ENCODE assay signal across 34 cellular contexts in the genomic region with DNA sequence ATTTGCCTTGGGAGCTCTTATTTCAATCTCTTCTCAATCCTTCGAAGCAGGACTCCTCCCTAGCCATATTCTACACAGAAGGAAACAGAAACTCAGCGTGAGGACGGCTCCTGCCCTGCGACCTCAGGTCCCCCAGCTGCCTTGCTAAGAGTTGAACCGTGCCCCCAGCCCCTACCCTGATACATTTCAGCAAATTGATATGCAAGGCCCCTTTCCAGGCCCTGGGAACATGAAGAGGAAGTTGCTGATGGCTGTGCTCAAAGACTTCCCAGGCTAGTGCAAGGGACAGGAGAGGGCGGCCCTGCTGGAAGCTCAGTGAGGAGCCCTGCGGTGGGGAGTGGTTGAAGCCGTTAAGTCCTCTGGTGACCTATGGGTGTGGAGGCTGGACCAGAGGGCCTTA.
"Had no signal": no experiment of that assay in that cellular context is flagged by ENCODE, and none has a peak within 500 bp of the region (broad histone marks: within the 10 kb centered on the region; RNA-seq: fewer than 3 reads in every experiment).

No MANE protein-coding gene starts in this region.

- H3K27ac Mint-ChIP-seq: activated CD4-positive, alpha-beta T cell treated with anti-CD3 and anti-CD28 coated beads, Interleukin-2, amount 10 ng/mL, durations not matched to agents 24 days and 14 days; activated CD8-positive, alpha-beta T cell treated with anti-CD3 and anti-CD28 coated beads for 36 hours; activated naive CD8-positive, alpha-beta T cell treated with anti-CD3 and anti-CD28 coated beads for 36 hours; T-cell; T-helper 17 cell had no signal

- H3K27ac ChIP-seq: brain microvascular endothelial cell, Peyer's patch, SJSA1, WERI-Rb-1 had no signal

- DNase-seq: activated CD4-positive, alpha-beta T cell treated with anti-CD3 and anti-CD28 coated beads, Interleukin-2, amount 10 ng/mL, durations not matched to agents 24 days and 14 days; activated CD4-positive, alpha-beta T cell treated with anti-CD3 and anti-CD28 coated beads, Interleukin-2, amount 50 U/mL, for 4 hours; activated CD8-positive, alpha-beta memory T cell treated with anti-CD3 and anti-CD28 coated beads, Interleukin-2, amount 50 U/mL, for 4 hours; activated CD8-positive, alpha-beta T cell treated with anti-CD3 and anti-CD28 coated beads for 36 hours; activated effector memory CD4-positive, alpha-beta T cell treated with Interleukin-2 at 50 U/mL for 16 hours; activated naive CD4-positive, alpha-beta T cell; activated naive CD4-positive, alpha-beta T cell treated with anti-CD3 and anti-CD28 coated beads, Interleukin-2, amount 50 U/mL, for 16 hours; activated naive CD8-positive, alpha-beta T cell treated with anti-CD3 and anti-CD28 coated beads for 36 hours; activated T-cell treated with anti-CD3 and anti-CD28 coated beads, Interleukin-2, amount 50 U/mL, for 48 hours; amniotic stem cell; aorta; brain microvascular endothelial cell; central memory CD4-positive, alpha-beta T cell; Karpas-422; NCI-H1105; NCI-H1417 treated with DMSO at 0.1 percent for 48 hours; NCI-H187 treated with DMSO at 0.1 percent for 48 hours; NCI-H2081; NCI-H2171 treated with DMSO at 0.1 percent for 48 hours; NCI-H2227 treated with DMSO at 0.1 percent for 48 hours; NCI-H446; NCI-H510A treated with DMSO at 0.1 percent for 48 hours; NCI-H526 treated with DMSO at 0.1 percent for 48 hours; NCI-H774; NK-92 treated with Interleukin-12 subunit alpha and Interleukin-12 subunit beta, amount 100 ng/mL, for 24 hours; PC-3; Peyer's patch; RPMI8226; SHP77 treated with DMSO at 0.1 percent for 48 hours; SK-N-SH; T-cell; T-helper 17 cell; WERI-Rb-1 had no signal

- H3K9me3 ChIP-seq: SK-N-SH had no signal

- H3K4me3 ChIP-seq: Peyer's patch, SJSA1 had no signal

- ATAC-seq: activated CD8-positive, alpha-beta T cell treated with anti-CD3 and anti-CD28 coated beads for 36 hours; PC-3; T-cell; T-helper 17 cell had no signal

- H3K9ac ChIP-seq: SK-N-SH had no signal

- H3K4me2 ChIP-seq: SK-N-SH had no signal

- H3K27me3 ChIP-seq: brain microvascular endothelial cell, Peyer's patch, SJSA1 had no signal

- H3K9me3 Mint-ChIP-seq: activated CD4-positive, alpha-beta T cell treated with anti-CD3 and anti-CD28 coated beads, Interleukin-2, amount 10 ng/mL, durations not matched to agents 24 days and 14 days had no signal

- H3K36me3 ChIP-seq: brain microvascular endothelial cell, Peyer's patch, SJSA1, WERI-Rb-1 had no signal

- H3K4me3 Mint-ChIP-seq: activated CD4-positive, alpha-beta T cell treated with anti-CD3 and anti-CD28 coated beads, Interleukin-2, amount 10 ng/mL, durations not matched to agents 24 days and 14 days; activated CD8-positive, alpha-beta T cell treated with anti-CD3 and anti-CD28 coated beads for 36 hours; activated naive CD8-positive, alpha-beta T cell treated with anti-CD3 and anti-CD28 coated beads for 36 hours; T-cell; T-helper 17 cell had no signal
